8 cellular contexts compared by ENCODE assay signal in the genomic region with DNA sequence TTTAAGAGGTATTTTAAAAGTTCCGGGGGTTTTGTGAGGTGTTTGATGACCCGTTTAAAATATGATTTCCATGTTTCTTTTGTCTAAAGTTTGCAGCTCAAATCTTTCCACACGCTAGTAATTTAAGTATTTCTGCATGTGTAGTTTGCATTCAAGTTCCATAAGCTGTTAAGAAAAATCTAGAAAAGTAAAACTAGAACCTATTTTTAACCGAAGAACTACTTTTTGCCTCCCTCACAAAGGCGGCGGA. TPM values are rescaled to one million over a fixed set of nuclear protein-coding genes. Genes with fewer than 3 reads are reported as not detected.
DNase-seq lines count a peak whose midpoint lies in the region; ATAC-seq, FAIRE-seq and TF ChIP-seq lines count a peak whose summit lies in the region.
"Had no signal": no experiment of that assay in that cellular context is flagged by ENCODE, and none has a peak within 500 bp of the region (broad histone marks: within the 10 kb centered on the region; RNA-seq: fewer than 3 reads in every experiment).

No MANE protein-coding gene starts in this region.

- TF ChIP-seq CTCF in bronchial epithelial cell (IDR thresholded peaks at IDR 0.05; ENCODE audit: insufficient read depth, low read length, severe bottlenecking) (no peak), lower lobe of right lung (IDR thresholded peaks at IDR 0.05) (no peak), upper lobe of left lung (IDR thresholded peaks at IDR 0.05) (no peak)

- H3K27ac Mint-ChIP-seq in activated CD4-positive, alpha-beta memory T cell treated with anti-CD3 and anti-CD28 coated beads for 36 hours: no peak overlapping the region
- H3K27ac Mint-ChIP-seq: brain had no signal

- H3K27me3 Mint-ChIP-seq in activated CD4-positive, alpha-beta memory T cell treated with anti-CD3 and anti-CD28 coated beads for 36 hours: peaks cover 14% of the 10 kb centered on the region

- H3K27ac ChIP-seq in HUES64 (ENCODE audit: low read depth, low read length) (peak overlapping the region; percentile 99), lower lobe of right lung (peak overlapping the region; percentile 99), upper lobe of left lung (peak overlapping the region; percentile 98 to 99 (median 98))

- CTCF ChIA-PET in activated CD4-positive, alpha-beta memory T cell treated with anti-CD3 and anti-CD28 coated beads for 36 hours (lab: Charles Lee): interaction anchor here (1.0 to 5.5 kb wide), 9 partner anchors 9 to 82 kb away, joined by 3 to 52 read pairs (median 23); partner anchors contain the start of gene NEAT1

- H3K36me3 ChIP-seq in HUES64 (ENCODE audit: insufficient read depth, low read length) (peaks cover 40% of the 10 kb centered on the region), bronchial epithelial cell (ENCODE audit: control insufficient read depth, insufficient read depth, low read length) (peaks cover 10% of the 10 kb centered on the region), lower lobe of right lung (peaks cover 25% of the 10 kb centered on the region), upper lobe of left lung (peaks cover 10 to 32% (median 15%) of the 10 kb centered on the region in 4 donors)

- H3K4me1 ChIP-seq in HUES64 (ENCODE audit: insufficient read depth, low read length) (peaks cover 20% of the 10 kb centered on the region), lower lobe of right lung (peaks cover 33% of the 10 kb centered on the region), upper lobe of left lung (peaks cover 31 to 34% (median 32%) of the 10 kb centered on the region in 4 donors)

- H3K9me3 Mint-ChIP-seq in activated CD4-positive, alpha-beta memory T cell treated with anti-CD3 and anti-CD28 coated beads for 36 hours: no peaks in the 10 kb centered on the region

- H3K36me3 Mint-ChIP-seq in activated CD4-positive, alpha-beta memory T cell treated with anti-CD3 and anti-CD28 coated beads for 36 hours: peaks cover 4% of the 10 kb centered on the region
- H3K36me3 Mint-ChIP-seq: brain had no signal

- no peak overlapping the region for H3K4me3 Mint-ChIP-seq in activated CD4-positive, alpha-beta memory T cell treated with anti-CD3 and anti-CD28 coated beads for 36 hours
- H3K4me3 Mint-ChIP-seq: brain had no signal

- H3K9me3 ChIP-seq in HUES64 (ENCODE audit: insufficient read depth, low read depth, low read length) (no peaks in the 10 kb centered on the region), lower lobe of right lung (no peaks in the 10 kb centered on the region), upper lobe of left lung (no peaks in the 10 kb centered on the region)

- 2% methylated on average over 4 of the region's 6 CpGs for WGBS in HUES64
- 0% methylated on average over 6 of the region's 6 CpGs for WGBS in upper lobe of left lung, 2 donors

- H3K27me3 ChIP-seq in HUES64 (ENCODE audit: insufficient read depth, low read length) (no peaks in the 10 kb centered on the region), bronchial epithelial cell (ENCODE audit: control insufficient read depth, insufficient read depth, low read length) (no peaks in the 10 kb centered on the region), lower lobe of right lung (ENCODE audit: low read depth) (no peaks in the 10 kb centered on the region), upper lobe of left lung (no peaks in the 10 kb centered on the region)

- no peak for TF ChIP-seq EP300 in upper lobe of left lung (IDR thresholded peaks at IDR 0.05)

- no peak for FAIRE-seq in bronchial epithelial cell (lab: Jason Lieb, UNC)

- ATAC-seq in lower lobe of right lung (no peak), upper lobe of left lung (ENCODE audit: low FRiP score in 2 of 2) (no peak), HG02610 (IDR thresholded peaks at IDR 0.05; ENCODE audit: unreplicated experiment) (no peak)

- POLR2A ChIA-PET in activated CD4-positive, alpha-beta memory T cell treated with anti-CD3 and anti-CD28 coated beads for 36 hours (lab: Charles Lee): interaction anchor here (0.9 to 26.8 kb wide), 22 partner anchors 5 to 209 kb away, joined by 3 to 4089 read pairs (median 8); partner anchors contain the start of genes DPF2, FRMD8, LTBP3 and MALAT1

- peaks cover 27% of the 10 kb centered on the region for H3K4me1 Mint-ChIP-seq in activated CD4-positive, alpha-beta memory T cell treated with anti-CD3 and anti-CD28 coated beads for 36 hours (ENCODE audit: low read depth)

- TF ChIP-seq POLR2A in upper lobe of left lung (IDR thresholded peaks at IDR 0.05): no peak

- DNase-seq in bronchial epithelial cell (ENCODE audit: low read depth) (no peak), lower lobe of right lung (no peak), upper lobe of left lung (no peak)
- DNase-seq in stimulated activated CD4-positive, alpha-beta T cell treated with anti-CD3 and anti-CD28 coated beads, Interleukin-12 subunit alpha, Interleukin-12 subunit beta, amount 100 ng/mL, for 4 hours: no peak
- no peak for DNase-seq in activated CD4-positive, alpha-beta memory T cell treated with anti-CD3 and anti-CD28 coated beads for 36 hours

- H3K9ac ChIP-seq in HUES64 (ENCODE audit: low read depth, low read length): peak overlapping the region; percentile 100

- H3K4me3 ChIP-seq in HUES64 (ENCODE audit: low read length) (peak overlapping the region; percentile 96), bronchial epithelial cell (ENCODE audit: low read depth, low read length) (peak overlapping the region; percentile 50), lower lobe of right lung (peak overlapping the region; percentile 71), upper lobe of left lung (peak overlapping the region; percentile 59 to 72 (median 66))

- intact Hi-C loops in lower lobe of right lung (cut with DNase I): no loop called here
- intact Hi-C loops in activated CD4-positive, alpha-beta memory T cell treated with anti-CD3 and anti-CD28 coated beads for 36 hours (cut with micrococcal nuclease): no loop called here

RNA-seq across cellular contexts. Expression of gene MALAT1, which starts 0.2 kb away (rescaled TPM):
- polyA plus RNA-seq in HUES64 (2013, experiment 1 of 2): 392 TPM
- 461 TPM for polyA plus RNA-seq in HUES64 (2013, experiment 2 of 2)
- 11,095 and 16,401 TPM in 2 replicates for total RNA-seq in bronchial epithelial cell
- 11,612 TPM for total RNA-seq in lower lobe of right lung
- total RNA-seq in upper lobe of left lung: over 10,000 TPM in 5 of 6 donors, 1,000 to 10,000 TPM in 1; 9,697 to 52,390 (median 19,698) TPM
- 1,000 to 10,000 TPM; 8,046 to 8,888 TPM for total RNA-seq in activated CD4-positive, alpha-beta memory T cell treated with anti-CD3 and anti-CD28 coated beads for 36 hours

RNA-seq across cellular contexts. Expression of gene SCYL1, which starts 26.2 kb away (rescaled TPM):
- polyA plus RNA-seq in HUES64 (2013, experiment 1 of 2): 39.3 TPM
- polyA plus RNA-seq in HUES64 (2013, experiment 2 of 2): 42.5 TPM
- 49.5 and 64.5 TPM in 2 replicates for total RNA-seq in bronchial epithelial cell
- 61.2 TPM for total RNA-seq in lower lobe of right lung
- 100 to 1,000 TPM in 1 of 6 donors, 10 to 100 TPM in 5; 64.0 to 120 (median 88.8) TPM for total RNA-seq in upper lobe of left lung
- 10 to 100 TPM; 67.8 to 69.8 TPM for total RNA-seq in activated CD4-positive, alpha-beta memory T cell treated with anti-CD3 and anti-CD28 coated beads for 36 hours

RNA-seq across cellular contexts. Expression of gene LTBP3, which starts 59.5 kb away (rescaled TPM):
- polyA plus RNA-seq in HUES64 (2013, experiment 1 of 2): 5.0 TPM
- 7.1 TPM for polyA plus RNA-seq in HUES64 (2013, experiment 2 of 2)
- total RNA-seq in bronchial epithelial cell: 22.5 and 35.0 TPM in 2 replicates
- 98.7 TPM for total RNA-seq in lower lobe of right lung
- total RNA-seq in upper lobe of left lung: 100 to 1,000 TPM in 5 of 6 donors, 10 to 100 TPM in 1; 99.9 to 479 (median 131) TPM
- total RNA-seq in activated CD4-positive, alpha-beta memory T cell treated with anti-CD3 and anti-CD28 coated beads for 36 hours: 10 to 100 TPM; 60.7 to 63.3 TPM
